In the genomic region with DNA sequence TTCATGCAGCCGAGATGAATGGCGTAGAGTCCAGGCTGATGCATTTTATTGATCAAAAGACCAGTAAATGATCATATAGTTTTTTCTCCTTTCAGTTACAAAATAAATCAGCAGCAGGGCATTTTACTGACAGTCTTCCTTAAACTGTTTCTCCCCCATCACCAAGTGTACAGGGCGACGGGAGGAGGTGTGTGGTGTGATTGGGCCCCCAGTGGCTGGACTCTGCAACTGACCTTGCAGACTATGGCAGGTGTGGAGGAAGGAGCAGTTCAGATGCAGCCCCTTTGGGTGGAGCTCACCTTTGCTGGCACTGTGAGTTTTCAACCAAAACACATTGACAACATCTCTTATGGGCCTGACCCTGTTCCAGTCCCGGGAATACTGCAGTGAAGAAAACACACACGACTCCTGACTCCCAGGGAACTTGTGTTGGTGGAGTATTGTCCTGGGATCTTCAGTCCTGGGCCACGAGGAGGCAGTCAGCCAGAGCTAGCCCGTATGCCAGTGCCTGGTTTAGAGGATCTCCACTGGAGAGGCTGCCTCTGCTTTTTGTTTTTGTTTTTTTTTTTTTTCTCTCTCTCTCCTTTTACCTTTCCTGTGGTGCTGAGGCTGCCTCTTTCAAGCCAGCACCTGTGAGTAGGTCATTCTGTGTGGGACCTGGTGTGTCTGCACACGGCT, we compare ENCODE assay signal across 9 cellular contexts. TPM values are rescaled to one million over a fixed set of nuclear protein-coding genes. Genes with fewer than 3 reads are reported as not detected.
DNase-seq lines count a peak whose midpoint lies in the region; ATAC-seq, FAIRE-seq and TF ChIP-seq lines count a peak whose summit lies in the region.
"Had no signal": no experiment of that assay in that cellular context is flagged by ENCODE, and none has a peak within 500 bp of the region (broad histone marks: within the 10 kb centered on the region; RNA-seq: fewer than 3 reads in every experiment).

No MANE protein-coding gene starts in this region.

- H3K27me3 ChIP-seq in breast epithelium: no peaks in the 10 kb centered on the region
- no peaks in the 10 kb centered on the region for H3K27me3 ChIP-seq in endothelial cell of umbilical vein (ENCODE audit: control insufficient read depth in 2 of 2, insufficient read depth in 2 of 2, low read length in 2 of 2)

- H3K9ac ChIP-seq in endothelial cell of umbilical vein (replicated peaks; ENCODE audit: extremely low read depth, insufficient read depth, low read length): no peak overlapping the region

- H3K4me1 Mint-ChIP-seq in MCF 10A (ENCODE audit: insufficient read depth, unreplicated experiment) (peaks cover 11% of the 10 kb centered on the region), type B pancreatic cell (ENCODE audit: unreplicated experiment) (peaks cover 23% of the 10 kb centered on the region)

- H4K20me1 ChIP-seq in OCI-LY7 (ENCODE audit: insufficient read depth, low read length) (no peaks in the 10 kb centered on the region), endothelial cell of umbilical vein (replicated peaks; ENCODE audit: control insufficient read depth, extremely low read depth, insufficient read depth, low read length) (no peaks in the 10 kb centered on the region)

- H3K79me2 ChIP-seq in OCI-LY7 (ENCODE audit: insufficient read depth, low read depth, low read length): no peaks in the 10 kb centered on the region
- H3K79me2 ChIP-seq in endothelial cell of umbilical vein (ENCODE audit: control insufficient read depth, insufficient read depth, low read length): no peaks in the 10 kb centered on the region

- POLR2A ChIA-PET in MCF 10A (lab: Yijun Ruan, JAX) (no interaction called here), OCI-LY7 (lab: Charles Lee) (interaction anchor here (0.7 to 1.4 kb wide), 2 partner anchors 48 to 82 kb away, joined by 3 read pairs; no protein-coding TSS in a partner anchor), endothelial cell of umbilical vein (lab: Charles Lee) (no interaction called here)

- H3K4me3 Mint-ChIP-seq in MCF 10A (ENCODE audit: unreplicated experiment) (no peak overlapping the region), type B pancreatic cell (no peak overlapping the region)

- dilution Hi-C loops in endothelial cell of umbilical vein (cut with MboI; ENCODE audit: extremely low pct_ligation_motif_present, low sequenced_read_pairs): no loop called here

- H3K4me3 ChIP-seq in breast epithelium (no peak overlapping the region), OCI-LY7 (ENCODE audit: low read depth, low read length, poor library complexity, severe bottlenecking) (peak overlapping the region; percentile 5), endothelial cell of umbilical vein (replicated peaks in 1 of 3; ENCODE audit: insufficient read depth in 1 of 3, low read depth in 1 of 3, low read length in 3 of 3) (no peak overlapping the region)
- H3K4me3 ChIP-seq: lung had no signal

- no peak for ATAC-seq in GM19452 (IDR thresholded peaks at IDR 0.05; ENCODE audit: unreplicated experiment)

- no peak overlapping the region for H3K27ac Mint-ChIP-seq in MCF 10A (ENCODE audit: low read depth, unreplicated experiment)
- no peak overlapping the region for H3K27ac Mint-ChIP-seq in type B pancreatic cell

- BruUV-seq in MCF 10A (replicated peaks; lab: Mats Ljungman, UMichigan): no TSS peak
- no TSS peak for BruUV-seq in OCI-LY7 (replicated peaks; lab: Mats Ljungman, UMichigan)
- BruUV-seq in endothelial cell of umbilical vein (replicated peaks; lab: Mats Ljungman, UMichigan): no TSS peak

- H3K27me3 Mint-ChIP-seq in MCF 10A (ENCODE audit: insufficient read depth, unreplicated experiment) (no peaks in the 10 kb centered on the region), type B pancreatic cell (no peaks in the 10 kb centered on the region)

- H3K36me3 Mint-ChIP-seq in MCF 10A (ENCODE audit: insufficient read depth, unreplicated experiment) (peaks cover 5% of the 10 kb centered on the region), type B pancreatic cell (peaks cover 3% of the 10 kb centered on the region)

- H3K9me1 ChIP-seq in endothelial cell of umbilical vein (replicated peaks; ENCODE audit: control insufficient read depth, extremely low read depth, insufficient read depth, low read length): no peaks in the 10 kb centered on the region

- H3K36me3 ChIP-seq in breast epithelium: no peaks in the 10 kb centered on the region
- H3K36me3 ChIP-seq in OCI-LY7 (ENCODE audit: insufficient read depth, low read length): no peaks in the 10 kb centered on the region
- H3K36me3 ChIP-seq in endothelial cell of umbilical vein (ENCODE audit: control insufficient read depth in 2 of 2, extremely low read depth in 1 of 2, insufficient read depth in 2 of 2, low read length in 2 of 2): no peaks in the 10 kb centered on the region

- intact Hi-C loops in MCF 10A (cut with micrococcal nuclease): no loop called here
- intact Hi-C loops in breast epithelium (cut with DNase I; ENCODE audit: low total_unique reads): no loop called here
- intact Hi-C loops in OCI-LY7 (cut with micrococcal nuclease; ENCODE audit: unreplicated experiment): no loop called here
- intact Hi-C loops in endothelial cell of umbilical vein (cut with micrococcal nuclease): no loop called here

- H3K9me3 Mint-ChIP-seq in MCF 10A (ENCODE audit: unreplicated experiment) (no peaks in the 10 kb centered on the region), type B pancreatic cell (peaks cover 4% of the 10 kb centered on the region)

- H3K4me2 ChIP-seq in OCI-LY7 (ENCODE audit: low read length) (peak overlapping the region; percentile 60), endothelial cell of umbilical vein (ENCODE audit: insufficient read depth, low read length) (no peak overlapping the region)

- FAIRE-seq in endothelial cell of umbilical vein (lab: Jason Lieb, UNC): no peak

- peaks cover 0 to 9% of the 10 kb centered on the region in 2 donors for H3K4me1 ChIP-seq in breast epithelium
- H3K4me1 ChIP-seq in OCI-LY7 (ENCODE audit: insufficient read depth, low read length, poor library complexity, severe bottlenecking): peaks cover 37% of the 10 kb centered on the region
- H3K4me1 ChIP-seq in endothelial cell of umbilical vein (ENCODE audit: control insufficient read depth, extremely low read depth, insufficient read depth, low read length): peaks cover 9% of the 10 kb centered on the region

- H3K27ac ChIP-seq in breast epithelium: no peak overlapping the region
- H3K27ac ChIP-seq in OCI-LY7 (ENCODE audit: low read depth, low read length, poor library complexity, severe bottlenecking): no peak overlapping the region
- H3K27ac ChIP-seq in endothelial cell of umbilical vein (ENCODE audit: insufficient read depth, low read depth, low read length): no peak overlapping the region

- H3K9me3 ChIP-seq in breast epithelium (no peaks in the 10 kb centered on the region), OCI-LY7 (ENCODE audit: low read length) (no peaks in the 10 kb centered on the region), endothelial cell of umbilical vein (replicated peaks; ENCODE audit: control insufficient read depth, insufficient read depth, low read length) (no peaks in the 10 kb centered on the region)

- CTCF ChIA-PET in MCF 10A (lab: Yijun Ruan, JAX) (interaction anchor here (1.2 kb wide), 1 partner anchor 58 kb away, joined by 3 read pairs; no protein-coding TSS in a partner anchor), OCI-LY7 (lab: Charles Lee; ENCODE audit: unreplicated experiment) (no interaction called here), endothelial cell of umbilical vein (lab: Charles Lee) (interaction anchor here (0.6 to 5.9 kb wide), 3 partner anchors 29 to 359 kb away, joined by 3 to 123 read pairs (median 4); no protein-coding TSS in a partner anchor)

- DNase-seq in MCF 10A (ENCODE audit: unreplicated experiment) (peak; percentile 26), breast epithelium (ENCODE audit: low spot score in 2 of 2) (no peak), OCI-LY7 (ENCODE audit: low spot score) (peak; percentile 45), endothelial cell of umbilical vein (ENCODE audit: low read depth, low spot score) (no peak), type B pancreatic cell (ENCODE audit: extremely low spot score, unreplicated experiment) (no peak), Kasumi-1 (lab: John Stamatoyannopoulos, UW) (no peak), activated gamma-delta T cell (lab: John Stamatoyannopoulos, UW) (no peak)

- TF ChIP-seq POLR2A in breast epithelium (IDR thresholded peaks at IDR 0.05) (no peak), endothelial cell of umbilical vein (IDR thresholded peaks at IDR 0.05; ENCODE audit: low read depth, low read length) (no peak)

- H2AFZ ChIP-seq in OCI-LY7 (ENCODE audit: low read length) (no peak overlapping the region), endothelial cell of umbilical vein (ENCODE audit: low read depth, low read length) (no peak overlapping the region)

- no peak for TF ChIP-seq CTCF in MCF 10A (IDR thresholded peaks at IDR 0.05; ENCODE audit: unreplicated experiment)
- TF ChIP-seq CTCF in breast epithelium (IDR thresholded peaks at IDR 0.05): no peak
- TF ChIP-seq CTCF in OCI-LY7 (conservative IDR thresholded peaks at IDR 0.05; ENCODE audit: low read length): peak; percentile 65
- peak; percentile 16 to 18 for TF ChIP-seq CTCF in endothelial cell of umbilical vein (IDR thresholded peaks at IDR 0.05; ENCODE audit: extremely low read depth in 1 of 2, insufficient read depth in 1 of 2, low read depth in 1 of 2, low read length in 2 of 2)
- peak; percentile 59 for TF ChIP-seq CTCF in type B pancreatic cell (conservative IDR thresholded peaks at IDR 0.05)

- H3K9me2 ChIP-seq in OCI-LY7 (ENCODE audit: insufficient read depth, low read length): no peaks in the 10 kb centered on the region

RNA-seq across cellular contexts. Expression of gene KIAA0513, which starts 29.8 kb away (rescaled TPM):
- total RNA-seq in MCF 10A (2022): 4.2 and 4.9 TPM in 2 replicates
- 10 to 100 TPM in 2 of 3 donors, 1 to 10 TPM in 1; 7.6 to 16.2 (median 10.8) TPM for total RNA-seq in breast epithelium
- total RNA-seq in OCI-LY7 (2014; rRNA removed; shearing (Covaris generic)): 0.59 and 4.8 TPM in 2 replicates
- 0.88 and 1.3 TPM in 2 replicates for total RNA-seq in OCI-LY7 (2022)
- 3.6 and 4.3 TPM in 2 replicates for total RNA-seq in endothelial cell of umbilical vein
- polyA plus RNA-seq in endothelial cell of umbilical vein: 1.8 and 2.2 TPM in 2 replicates
- polyA plus RNA-seq in endothelial cell of umbilical vein (2011; cell fraction: cytosol; rRNA removed): 2.9 and 3.0 TPM in 2 replicates
- 2.4 and 3.5 TPM in 2 replicates for polyA plus RNA-seq in endothelial cell of umbilical vein (2011; cell fraction: nucleus; rRNA removed)
- 4.5 and 5.0 TPM in 2 replicates for polyA plus RNA-seq in endothelial cell of umbilical vein (2012)
- polyA minus RNA-seq in endothelial cell of umbilical vein: 2.0 and 4.6 TPM in 2 replicates
- 1.2 TPM for polyA minus RNA-seq in endothelial cell of umbilical vein (2011; cell fraction: cytosol; rRNA and poly(A)+ RNA removed)
- 1.8 and 3.3 TPM in 2 replicates for polyA minus RNA-seq in endothelial cell of umbilical vein (2011; cell fraction: nucleus; rRNA and poly(A)+ RNA removed)
- 12.9 and 30.4 TPM in 2 replicates for total RNA-seq in type B pancreatic cell (ENCODE audit: low replicate concordance)

RNA-seq across cellular contexts. Expression of gene ZDHHC7, which starts 46.0 kb away (rescaled TPM):
- total RNA-seq in MCF 10A (2022): 46.3 and 54.5 TPM in 2 replicates
- total RNA-seq in breast epithelium: 10 to 100 TPM; 38.7 to 69.6 (median 41.1) TPM
- total RNA-seq in OCI-LY7 (2014; rRNA removed; shearing (Covaris generic)): 17.3 and 24.3 TPM in 2 replicates
- 22.5 and 24.1 TPM in 2 replicates for total RNA-seq in OCI-LY7 (2022)
- 40.4 and 44.1 TPM in 2 replicates for total RNA-seq in endothelial cell of umbilical vein
- polyA plus RNA-seq in endothelial cell of umbilical vein: 46.2 and 76.3 TPM in 2 replicates
- polyA plus RNA-seq in endothelial cell of umbilical vein (2011; cell fraction: cytosol; rRNA removed): 49.9 and 51.5 TPM in 2 replicates
- 40.3 and 50.6 TPM in 2 replicates for polyA plus RNA-seq in endothelial cell of umbilical vein (2011; cell fraction: nucleus; rRNA removed)
- polyA plus RNA-seq in endothelial cell of umbilical vein (2012): 50.8 and 52.5 TPM in 2 replicates
- polyA minus RNA-seq in endothelial cell of umbilical vein: 63.1 and 67.8 TPM in 2 replicates
- 10.7 TPM for polyA minus RNA-seq in endothelial cell of umbilical vein (2011; cell fraction: cytosol; rRNA and poly(A)+ RNA removed)
- 26.5 and 33.4 TPM in 2 replicates for polyA minus RNA-seq in endothelial cell of umbilical vein (2011; cell fraction: nucleus; rRNA and poly(A)+ RNA removed)
- total RNA-seq in type B pancreatic cell (ENCODE audit: low replicate concordance): 47.1 and 55.0 TPM in 2 replicates

RNA-seq across cellular contexts. Expression of gene CIBAR2, which starts 54.9 kb away (rescaled TPM):
- not detected in 2 replicates for total RNA-seq in MCF 10A (2022)
- total RNA-seq in breast epithelium: not detected
- 0.50 TPM in 1 of 2 replicates, not detected in the other for total RNA-seq in OCI-LY7 (2014; rRNA removed; shearing (Covaris generic))
- total RNA-seq in OCI-LY7 (2022): not detected in 2 replicates
- not detected in 2 replicates for total RNA-seq in endothelial cell of umbilical vein
- 0.07 and 0.30 TPM in 2 replicates for polyA plus RNA-seq in endothelial cell of umbilical vein
- polyA plus RNA-seq in endothelial cell of umbilical vein (2011; cell fraction: cytosol; rRNA removed): 0.13 TPM in 1 of 2 replicates, not detected in the other
- 2.5 and 3.1 TPM in 2 replicates for polyA plus RNA-seq in endothelial cell of umbilical vein (2011; cell fraction: nucleus; rRNA removed)
- polyA plus RNA-seq in endothelial cell of umbilical vein (2012): 0.15 and 0.23 TPM in 2 replicates
- not detected in 2 replicates for polyA minus RNA-seq in endothelial cell of umbilical vein
- polyA minus RNA-seq in endothelial cell of umbilical vein (2011; cell fraction: cytosol; rRNA and poly(A)+ RNA removed): not detected
- 0.38 TPM in 1 of 2 replicates, not detected in the other for polyA minus RNA-seq in endothelial cell of umbilical vein (2011; cell fraction: nucleus; rRNA and poly(A)+ RNA removed)
- total RNA-seq in type B pancreatic cell (ENCODE audit: low replicate concordance): 1.3 and 4.9 TPM in 2 replicates

Comparison
In these comparisons a context has a peak if more than half of its experiments do, and no peak if none do; other contexts are left out.
1. DNase-seq: peak in MCF 10A (single experiment) and OCI-LY7 (single experiment); none in breast epithelium (0 of 2), endothelial cell of umbilical vein (single experiment), type B pancreatic cell (single experiment), Kasumi-1 (0 of 2) and activated gamma-delta T cell (single experiment).
2. CTCF ChIP-seq: peak in OCI-LY7 (single experiment), endothelial cell of umbilical vein (2 of 2) and type B pancreatic cell (single experiment); none in MCF 10A (single experiment) and breast epithelium (0 of 3).